Comparison of ENCODE assay signal across 8 cellular contexts in genomic region chr14:23034498-23035302, GRCh38. TPM values are rescaled to one million over a fixed set of nuclear protein-coding genes. Genes with fewer than 3 reads are reported as not detected.
DNase-seq lines count a peak whose midpoint lies in the region; ATAC-seq and TF ChIP-seq lines count a peak whose summit lies in the region.

PSMB5 (minus strand) TSS chr14:23034900; CDS start chr14:23034881, 19 bp downstream.

- H3K4me1 Mint-ChIP-seq in neural crest cell = peaks cover 25% of the 10 kb centered on the region

- TF ChIP-seq CTCF in fibroblast of pulmonary artery (IDR thresholded peaks at IDR 0.05; ENCODE audit: low read length, missing control alignments) (no peak), neural crest cell (conservative IDR thresholded peaks at IDR 0.05) (peak; percentile 21), subcutaneous adipose tissue (IDR thresholded peaks at IDR 0.05; ENCODE audit: low read depth) (no peak)

- H3K9me3 ChIP-seq in KOPT-K1 (ENCODE audit: insufficient read depth, low read length, poor library complexity, severe bottlenecking) = no peaks in the 10 kb centered on the region

- ATAC-seq in GM21717 (IDR thresholded peaks at IDR 0.05; ENCODE audit: unreplicated experiment) = peak; percentile 90

- in situ Hi-C loops in Caki2 (cut with HindIII; ENCODE audit: low pct_unique_long_range_greater_than_20kb, low sequenced_read_pairs) = no loop called here

- peak within 1 kb of the TSS; percentile 95 for H3K4me3 ChIP-seq in fibroblast of pulmonary artery (replicated peaks; ENCODE audit: low read depth, low read length)

- H3K9me3 Mint-ChIP-seq in neural crest cell = no peaks in the 10 kb centered on the region

- DNase-seq in Caki2 (ENCODE audit: low read depth) (peak; percentile 92), fibroblast of pulmonary artery (ENCODE audit: low read depth) (peak; percentile 97), neural crest cell (ENCODE audit: low read depth, low spot score) (peak; percentile 75), NCI-H345 (lab: John Stamatoyannopoulos, UW) (no peak)
- DNase-seq in activated T-cell treated with anti-CD3 and anti-CD28 coated beads, Interleukin-2, amount 50 U/mL, for 1 hour = peak; percentile 80

- H3K27ac Mint-ChIP-seq in neural crest cell (ENCODE audit: unreplicated experiment) = peak within 1 kb of the TSS; percentile 76

- no peaks in the 10 kb centered on the region for H3K27me3 Mint-ChIP-seq in neural crest cell (ENCODE audit: low read depth)

- H3K36me3 Mint-ChIP-seq in neural crest cell (ENCODE audit: low read depth) = peaks cover 10% of the 10 kb centered on the region

- peak within 1 kb of the TSS; percentile 87 for H3K27ac ChIP-seq in KOPT-K1 (ENCODE audit: low read depth, low read length, poor library complexity, severe bottlenecking)

- H3K4me3 Mint-ChIP-seq in neural crest cell = peak within 1 kb of the TSS; percentile 84

- peaks cover 40% of the 10 kb centered on the region for H3K36me3 ChIP-seq in KOPT-K1 (ENCODE audit: insufficient read depth, low read length)

RNA-seq across cellular contexts. Expression of gene PSMB5, which starts in this region (rescaled TPM):
- 225 and 270 TPM in 2 replicates for total RNA-seq in Caki2 (2014; rRNA removed; shearing (Covaris generic); ENCODE audit: low replicate concordance)
- total RNA-seq in neural crest cell (199 and 215 TPM in 2 replicates), subcutaneous adipose tissue (100 to 1,000 TPM in 2 of 4 donors, 10 to 100 TPM in 2; 81.6 to 131 (median 104) TPM)
